Comparison of ENCODE assay signal across 35 cellular contexts in the genomic region with DNA sequence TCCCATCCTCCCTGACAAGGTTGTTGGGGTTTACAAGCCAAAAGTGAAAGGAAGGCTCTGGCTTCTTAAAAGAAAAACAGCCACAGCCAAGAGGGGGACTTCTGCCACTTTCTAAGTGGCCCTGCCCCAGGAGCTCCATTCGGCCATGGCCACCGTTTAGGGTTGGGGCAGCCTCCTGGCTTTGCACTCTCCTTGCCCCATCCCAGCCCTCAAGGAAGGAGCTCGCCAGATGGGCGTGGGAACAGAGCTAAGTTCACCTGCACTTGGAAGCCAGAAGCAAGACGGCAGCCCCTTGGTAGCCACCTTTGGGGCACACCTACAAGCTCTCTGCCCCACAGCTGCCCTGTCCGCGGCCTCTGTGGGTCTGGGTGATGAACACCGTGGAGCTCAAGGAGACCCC.
DNase-seq lines count a peak whose midpoint lies in the region; ATAC-seq, FAIRE-seq and TF ChIP-seq lines count a peak whose summit lies in the region.
"Had no signal": no experiment of that assay in that cellular context is flagged by ENCODE, and none has a peak within 500 bp of the region (broad histone marks: within the 10 kb centered on the region; RNA-seq: fewer than 3 reads in every experiment).

No MANE protein-coding gene starts in this region.

- no peak for ATAC-seq in left ventricle myocardium superior
- no peak for ATAC-seq in heart left ventricle
- ATAC-seq: A549; CD8-positive, alpha-beta T cell had no signal

- H3K36me3 ChIP-seq in heart left ventricle (no peaks in the 10 kb centered on the region), KOPT-K1 (ENCODE audit: insufficient read depth, low read length) (no peaks in the 10 kb centered on the region), kidney (ENCODE audit: control insufficient read depth in 1 of 2, insufficient read depth in 2 of 2, low read length in 2 of 2) (no peaks in the 10 kb centered on the region), osteoblast (ENCODE audit: insufficient read depth, low read length) (no peaks in the 10 kb centered on the region)
- H3K36me3 ChIP-seq: BE2C; BLaER1 treated with 17β-estradiol and CSF1 and Interleukin-3, amounts not matched to agents 10 nM and 100 nM had no signal

- 86 to 92% (median 89%) methylated on average over 6 to 8 of the region's 8 CpGs for WGBS in heart left ventricle, 4 donors

- H4K20me1 ChIP-seq in osteoblast (ENCODE audit: insufficient read depth, low read length), result no peaks in the 10 kb centered on the region
- H4K20me1 ChIP-seq: BLaER1; BLaER1 treated with 17β-estradiol and CSF1 and Interleukin-3, amounts not matched to agents 10 nM and 100 nM had no signal

- H3K27ac ChIP-seq in heart left ventricle (no peak overlapping the region), KOPT-K1 (ENCODE audit: low read depth, low read length, poor library complexity, severe bottlenecking) (peak overlapping the region; percentile 4), kidney (ENCODE audit: low read depth in 2 of 2, low read length in 2 of 2) (no peak overlapping the region), osteoblast (ENCODE audit: low read depth, low read length) (no peak overlapping the region)
- H3K27ac ChIP-seq: 22Rv1; A549; BLaER1; BLaER1 treated with 17β-estradiol and CSF1 and Interleukin-3, amounts not matched to agents 10 nM and 100 nM; C4-2B had no signal

- TF ChIP-seq POLR2A in heart left ventricle (IDR thresholded peaks at IDR 0.05), result no peak

- no peak overlapping the region for H3K4me2 ChIP-seq in osteoblast (ENCODE audit: insufficient read depth, low read length)
- H3K4me2 ChIP-seq: A549; BLaER1; BLaER1 treated with 17β-estradiol and CSF1 and Interleukin-3, amounts not matched to agents 10 nM and 100 nM had no signal

- H3K4me1 ChIP-seq in heart left ventricle, result peaks cover 0 to 18% (median 4%) of the 10 kb centered on the region in 12 donors
- no peaks in the 10 kb centered on the region for H3K4me1 ChIP-seq in kidney (ENCODE audit: control insufficient read depth in 1 of 2, insufficient read depth in 1 of 2, low read depth in 1 of 2, low read length in 2 of 2)
- no peaks in the 10 kb centered on the region for H3K4me1 ChIP-seq in osteoblast (ENCODE audit: insufficient read depth, low read length)
- H3K4me1 ChIP-seq: A549, Caco-2 had no signal

- H3K27me3 ChIP-seq in heart left ventricle (no peaks in the 10 kb centered on the region), osteoblast (ENCODE audit: insufficient read depth, low read length) (peaks cover 2% of the 10 kb centered on the region)
- H3K27me3 ChIP-seq: BE2C; BLaER1; BLaER1 treated with 17β-estradiol and CSF1 and Interleukin-3, amounts not matched to agents 10 nM and 100 nM had no signal

- FAIRE-seq in kidney (lab: Jason Lieb, UNC), result no peak
- FAIRE-seq: A204.1, A549, D721Med had no signal

- H3K9me3 ChIP-seq in heart left ventricle (no peaks in the 10 kb centered on the region), KOPT-K1 (ENCODE audit: insufficient read depth, low read length, poor library complexity, severe bottlenecking) (no peaks in the 10 kb centered on the region), kidney (ENCODE audit: control insufficient read depth in 1 of 2, low read length in 2 of 2) (no peaks in the 10 kb centered on the region), osteoblast (ENCODE audit: low read depth, low read length) (no peaks in the 10 kb centered on the region)
- H3K9me3 ChIP-seq: A549; BE2C; BLaER1; BLaER1 treated with 17β-estradiol and CSF1 and Interleukin-3, amounts not matched to agents 10 nM and 100 nM; Caco-2 had no signal

- H3K4me3 ChIP-seq in heart left ventricle (no peak overlapping the region), kidney (ENCODE audit: low read length in 2 of 2) (no peak overlapping the region), osteoblast (ENCODE audit: insufficient read depth, low read length) (no peak overlapping the region)
- H3K4me3 ChIP-seq: A549; BLaER1; BLaER1 treated with 17β-estradiol and CSF1 and Interleukin-3, amounts not matched to agents 10 nM and 100 nM had no signal

- no peak overlapping the region for H2AFZ ChIP-seq in osteoblast (ENCODE audit: low read length)

- no peak overlapping the region for H3K9ac ChIP-seq in kidney (ENCODE audit: low read length in 2 of 2)
- H3K9ac ChIP-seq: BLaER1; BLaER1 treated with 17β-estradiol and CSF1 and Interleukin-3, amounts not matched to agents 10 nM and 100 nM had no signal

- intact Hi-C loops in left ventricle myocardium superior (cut with micrococcal nuclease) (no loop called here), heart left ventricle (cut with DNase I) (loop anchor here in 9 of 10 donors (5.0 to 10.0 kb wide), 9 partner anchors 51 to 523 kb away; a partner anchor contains a TSS), kidney (cut with DNase I) (loop anchor here (5.0 kb wide), 1 partner anchor 278 kb away; no protein-coding TSS in a partner anchor)

- H3K79me2 ChIP-seq in osteoblast (ENCODE audit: insufficient read depth, low read length), result no peaks in the 10 kb centered on the region

- DNase-seq in left ventricle myocardium superior (peak; percentile 18), heart left ventricle (no peak), kidney (peak; percentile 52), osteoblast (ENCODE audit: insufficient read length, low spot score, missing footprints) (peak; percentile 60), NCI-H2227 treated with DMSO at 0.1 percent for 48 hours (lab: John Stamatoyannopoulos, UW) (no peak), ecto neural progenitor cell (ENCODE audit: low spot score) (no peak), NCI-H146 treated with DMSO at 0.1 percent for 48 hours (lab: John Stamatoyannopoulos, UW; ENCODE audit: unreplicated experiment) (no peak)
- DNase-seq: 8988T; ACHN; AML-193; BE2C; C1 segment of cervical spinal cord; Caco-2; Calu3; CD4-positive, alpha-beta memory T cell; CD4-positive, alpha-beta T cell; CD4-positive, CD25-positive, alpha-beta regulatory T cell; CD8-positive, alpha-beta memory T cell; CD8-positive, alpha-beta T cell; COR-L47; DMS 273 treated with DMSO at 0.1 percent for 48 hours; DMS153; DMS53; DMS79; DMS79 treated with DMSO at 0.1 percent for 48 hours; DND-41; EL had no signal

- TF ChIP-seq CTCF in heart left ventricle (IDR thresholded peaks at IDR 0.05) (no peak), kidney (IDR thresholded peaks at IDR 0.05; ENCODE audit: borderline replicate concordance, extremely low read depth, insufficient read depth) (no peak), osteoblast (IDR thresholded peaks at IDR 0.05; ENCODE audit: extremely low read depth, low read depth, low read length) (no peak)

Comparison
In these comparisons a context has a peak if more than half of its experiments do, and no peak if none do; other contexts are left out.
1. DNase-seq: peak in left ventricle myocardium superior (single experiment), kidney (single experiment) and osteoblast (single experiment); none in heart left ventricle (0 of 5), NCI-H2227 treated with DMSO at 0.1 percent for 48 hours (single experiment), ecto neural progenitor cell (single experiment) and NCI-H146 treated with DMSO at 0.1 percent for 48 hours (single experiment).